In the genomic region with DNA sequence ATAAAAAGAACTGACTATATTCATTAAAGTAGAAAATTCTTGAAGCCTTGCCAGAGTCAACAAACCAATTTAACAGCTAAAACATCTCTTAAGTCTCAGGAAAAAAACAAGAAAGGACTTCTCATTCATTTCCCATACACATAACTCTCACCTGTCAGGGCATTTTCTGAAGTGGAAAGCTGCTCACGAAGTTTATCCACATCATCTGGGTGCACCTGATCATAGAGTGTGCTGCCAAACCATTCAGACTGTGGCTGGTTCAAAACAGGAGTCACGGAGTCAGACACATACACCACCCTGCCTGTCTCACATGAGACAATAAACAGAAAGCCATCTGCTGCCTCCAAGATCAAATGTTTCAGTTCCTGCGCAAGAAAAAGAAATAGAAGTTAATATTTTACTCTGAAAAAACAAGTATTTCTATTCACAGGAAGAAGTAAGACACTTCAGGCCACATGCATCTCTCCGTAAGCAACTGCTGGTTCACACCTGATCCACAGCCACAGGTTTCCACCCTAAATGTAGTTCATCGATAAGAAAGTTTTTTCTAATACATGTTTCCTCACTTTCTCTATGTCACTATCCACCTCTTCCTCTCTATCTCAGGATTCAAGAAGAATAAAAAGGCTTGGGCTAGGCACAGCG, we compare ENCODE assay signal across 11 cellular contexts. TPM values are rescaled to one million over a fixed set of nuclear protein-coding genes. Genes with fewer than 3 reads are reported as not detected.
A peak's percentile ranks its signal among the peaks of the same experiment; 100 is the strongest.
DNase-seq lines count a peak whose midpoint lies in the region; ATAC-seq and TF ChIP-seq lines count a peak whose summit lies in the region.
"Had no signal": no experiment of that assay in that cellular context is flagged by ENCODE, and none has a peak within 500 bp of the region (broad histone marks: within the 10 kb centered on the region; RNA-seq: fewer than 3 reads in every experiment).

No MANE protein-coding gene starts in this region.

- H3K9me3 ChIP-seq in T-helper 17 cell (ENCODE audit: control insufficient read depth, low read length, poor library complexity, severe bottlenecking) (no peaks in the 10 kb centered on the region), MM.1S (replicated peaks; ENCODE audit: insufficient read depth, low read length) (no peaks in the 10 kb centered on the region)

- no peaks in the 10 kb centered on the region for H3K4me1 ChIP-seq in MM.1S (ENCODE audit: low read length)

- H3K4me1 Mint-ChIP-seq in T-helper 17 cell (peaks cover 10% of the 10 kb centered on the region), mesothelial cell of epicardium (peaks cover 41% of the 10 kb centered on the region)

- peak overlapping the region; percentile 85 for H3K27ac Mint-ChIP-seq in T-helper 17 cell
- H3K27ac Mint-ChIP-seq in mesothelial cell of epicardium: peak overlapping the region; percentile 81

- H3K9ac ChIP-seq in MM.1S (ENCODE audit: low read length): no peak overlapping the region

- DNase-seq in DMS53 treated with DMSO at 0.1 percent for 48 hours (lab: John Stamatoyannopoulos, UW; ENCODE audit: unreplicated experiment) (peak; percentile 85), T-helper 17 cell (no peak), mesothelial cell of epicardium (ENCODE audit: low spot score in 2 of 2, unreplicated experiment in 2 of 2) (no peak), MM.1S (no peak), GF-D8 (lab: John Stamatoyannopoulos, UW) (no peak)
- DNase-seq: brain microvascular endothelial cell, NCI-H774 had no signal

- H3F3A ChIP-seq in MM.1S (ENCODE audit: insufficient read depth, low read length): no peaks in the 10 kb centered on the region

- H3K4me3 ChIP-seq in MM.1S (ENCODE audit: low read length): no peak overlapping the region
- H3K4me3 ChIP-seq: lung had no signal

- H3K27me3 Mint-ChIP-seq in T-helper 17 cell (no peaks in the 10 kb centered on the region), mesothelial cell of epicardium (ENCODE audit: low read depth) (no peaks in the 10 kb centered on the region)

- H3K27ac ChIP-seq in MM.1S (ENCODE audit: low read length): no peak overlapping the region
- H3K27ac ChIP-seq: brain microvascular endothelial cell had no signal

- H3K79me2 ChIP-seq in MM.1S (ENCODE audit: low read length): no peaks in the 10 kb centered on the region

- H3K4me3 Mint-ChIP-seq in T-helper 17 cell (no peak overlapping the region), mesothelial cell of epicardium (no peak overlapping the region)

- 0 out of 2 replicates have a peak, but pooled peaks cover 11% of the 10 kb centered on the region for H3K36me3 ChIP-seq in MM.1S (replicated peaks; ENCODE audit: insufficient read depth, low read length)

- H3K9me2 ChIP-seq in MM.1S (replicated peaks; ENCODE audit: insufficient read depth, low read length): no peaks in the 10 kb centered on the region

- no peak overlapping the region for H3K4me2 ChIP-seq in MM.1S (ENCODE audit: low read depth, low read length)

- H3K36me3 Mint-ChIP-seq in T-helper 17 cell (ENCODE audit: low read depth) (peaks cover 28% of the 10 kb centered on the region), mesothelial cell of epicardium (peaks cover 29% of the 10 kb centered on the region)

- no peaks in the 10 kb centered on the region for H4K20me1 ChIP-seq in MM.1S (ENCODE audit: insufficient read depth, low read length)

- no peak overlapping the region for H2AFZ ChIP-seq in MM.1S (ENCODE audit: low read length)

- H3K9me3 Mint-ChIP-seq in mesothelial cell of epicardium: no peaks in the 10 kb centered on the region

- no peak for TF ChIP-seq CTCF in mesothelial cell of epicardium (IDR thresholded peaks at IDR 0.05; ENCODE audit: unreplicated experiment)
- TF ChIP-seq CTCF in MM.1S (IDR thresholded peaks at IDR 0.05; ENCODE audit: low read length): no peak

- ATAC-seq in GM21737 (IDR thresholded peaks at IDR 0.05; ENCODE audit: unreplicated experiment): peak; percentile 87
- ATAC-seq in T-helper 17 cell: no peak
- no peak for ATAC-seq in GM19395 (IDR thresholded peaks at IDR 0.05; ENCODE audit: unreplicated experiment)
- no peak for ATAC-seq in GM18517 (IDR thresholded peaks at IDR 0.05; ENCODE audit: unreplicated experiment)

- H3K27me3 ChIP-seq in MM.1S (replicated peaks; ENCODE audit: insufficient read depth, low read length): no peaks in the 10 kb centered on the region
- H3K27me3 ChIP-seq: brain microvascular endothelial cell had no signal

RNA-seq across cellular contexts. Expression of a gene that starts 28.2 kb away (rescaled TPM):
- 10 to 100 TPM in 1 of 2 donors, 1 to 10 TPM in 1; 8.7 to 10.4 TPM for total RNA-seq in T-helper 17 cell
- 24.3 to 28.3 TPM (median 27.5 TPM) in 3 replicates for total RNA-seq in mesothelial cell of epicardium

RNA-seq across cellular contexts. Expression of a gene that starts 40.1 kb away (rescaled TPM):
- 10 to 100 TPM; 27.3 to 32.3 TPM for total RNA-seq in T-helper 17 cell
- 56.1 to 58.4 TPM (median 57.3 TPM) in 3 replicates for total RNA-seq in mesothelial cell of epicardium

RNA-seq across cellular contexts. Expression of a gene that starts 50.7 kb away (rescaled TPM):
- total RNA-seq in T-helper 17 cell (not detected), mesothelial cell of epicardium (not detected in 3 replicates)
- total RNA-seq: lung had no signal
